ENCODE assay signal across 8 cellular contexts in genomic region chr13:76992548-76993001, GRCh38. TPM values are rescaled to one million over a fixed set of nuclear protein-coding genes. Genes with fewer than 3 reads are reported as not detected.
A peak's percentile ranks its signal among the peaks of the same experiment; 100 is the strongest.
DNase-seq lines count a peak whose midpoint lies in the region; ATAC-seq and TF ChIP-seq lines count a peak whose summit lies in the region.

No MANE protein-coding gene starts in this region.

- peak overlapping the region; percentile 96 for H3K4me3 Mint-ChIP-seq in activated CD4-positive, alpha-beta T cell treated with anti-CD3 and anti-CD28 coated beads, Interleukin-2, amount 10 ng/mL, durations not matched to agents 24 days and 14 days

- 1 to 2% methylated on average over 20 of the region's 20 CpGs for WGBS in esophagus, 2 donors

- H3K27ac ChIP-seq in esophagus (ENCODE audit: low read depth in 2 of 2, low read length in 1 of 2): peak overlapping the region; percentile 93 to 96
- H3K27ac ChIP-seq in upper lobe of right lung: peak overlapping the region; percentile 94

- no peak for TF ChIP-seq CTCF in upper lobe of right lung (IDR thresholded peaks at IDR 0.05)

- no peaks in the 10 kb centered on the region for H3K36me3 ChIP-seq in esophagus (ENCODE audit: control insufficient read depth in 2 of 2, insufficient read depth in 2 of 2, low read length in 1 of 2)
- H3K36me3 ChIP-seq in upper lobe of right lung: peaks cover 17% of the 10 kb centered on the region

- H3K27ac Mint-ChIP-seq in activated CD4-positive, alpha-beta T cell treated with anti-CD3 and anti-CD28 coated beads, Interleukin-2, amount 10 ng/mL, durations not matched to agents 24 days and 14 days: peak overlapping the region; percentile 95

- intact Hi-C loops in activated CD4-positive, alpha-beta T cell treated with anti-CD3 and anti-CD28 coated beads, Interleukin-2, amount 10 ng/mL, durations not matched to agents 24 days and 14 days (cut with micrococcal nuclease): loop anchor here (1.0 to 2.0 kb wide), 4 partner anchors 9 to 337 kb away; partner anchors contain the start of gene FBXL3
- intact Hi-C loops in upper lobe of right lung (cut with DNase I): no loop called here

- H3K9me3 ChIP-seq in esophagus (ENCODE audit: control insufficient read depth in 2 of 2, insufficient read depth in 1 of 2, low read depth in 1 of 2, low read length in 1 of 2) (no peaks in the 10 kb centered on the region), upper lobe of right lung (no peaks in the 10 kb centered on the region)

- peaks cover 2% of the 10 kb centered on the region for H3K27me3 Mint-ChIP-seq in activated CD4-positive, alpha-beta T cell treated with anti-CD3 and anti-CD28 coated beads, Interleukin-2, amount 10 ng/mL, durations not matched to agents 24 days and 14 days

- H3K27me3 ChIP-seq in esophagus (ENCODE audit: control insufficient read depth in 1 of 2, insufficient read depth in 2 of 2, low read length in 2 of 2) (no peaks in the 10 kb centered on the region), upper lobe of right lung (no peaks in the 10 kb centered on the region)

- no peaks in the 10 kb centered on the region for H3K9me3 Mint-ChIP-seq in activated CD4-positive, alpha-beta T cell treated with anti-CD3 and anti-CD28 coated beads, Interleukin-2, amount 10 ng/mL, durations not matched to agents 24 days and 14 days

- in situ Hi-C loops in G401 (cut with HindIII; ENCODE audit: low sequenced_read_pairs): no loop called here

- H3K4me1 Mint-ChIP-seq in activated CD4-positive, alpha-beta T cell treated with anti-CD3 and anti-CD28 coated beads, Interleukin-2, amount 10 ng/mL, durations not matched to agents 24 days and 14 days: peaks cover 25% of the 10 kb centered on the region

- H3K4me1 ChIP-seq in esophagus (ENCODE audit: control insufficient read depth in 2 of 2, insufficient read depth in 2 of 2, low read length in 1 of 2) (peaks cover 0 to 6% of the 10 kb centered on the region in 2 donors), upper lobe of right lung (peaks cover 22% of the 10 kb centered on the region)

- peak; percentile 13 for ATAC-seq in HG03354 (IDR thresholded peaks at IDR 0.05; ENCODE audit: poor library complexity, severe bottlenecking, unreplicated experiment)
- peak; percentile 2 for ATAC-seq in upper lobe of right lung
- no peak for ATAC-seq in HG03565 (IDR thresholded peaks at IDR 0.05; ENCODE audit: unreplicated experiment)

- peaks cover 17% of the 10 kb centered on the region for H3K36me3 Mint-ChIP-seq in activated CD4-positive, alpha-beta T cell treated with anti-CD3 and anti-CD28 coated beads, Interleukin-2, amount 10 ng/mL, durations not matched to agents 24 days and 14 days (ENCODE audit: low read depth)

- H3K4me3 ChIP-seq in esophagus (ENCODE audit: low read depth in 1 of 2, low read length in 2 of 2) (peak overlapping the region; percentile 56 to 91), upper lobe of right lung (peak overlapping the region; percentile 59)

- peak; percentile 66 for DNase-seq in G401 (ENCODE audit: low spot score)
- peak; percentile 76 for DNase-seq in activated CD4-positive, alpha-beta T cell treated with anti-CD3 and anti-CD28 coated beads, Interleukin-2, amount 10 ng/mL, durations not matched to agents 24 days and 14 days
- DNase-seq in myocyte (ENCODE audit: low read depth): peak; percentile 56
- peak; percentile 69 for DNase-seq in upper lobe of right lung
- no peak for DNase-seq in NCI-H2171 (lab: John Stamatoyannopoulos, UW)

RNA-seq across cellular contexts. Expression of gene CLN5, which starts 0.7 kb away (rescaled TPM):
- 13.0 and 19.5 TPM in 2 replicates for total RNA-seq in G401 (2014; rRNA removed; shearing (Covaris generic))
- 15.6 and 15.7 TPM in 2 replicates for total RNA-seq in activated CD4-positive, alpha-beta T cell treated with anti-CD3 and anti-CD28 coated beads, Interleukin-2, amount 10 ng/mL, durations not matched to agents 24 days and 14 days
- polyA plus RNA-seq in esophagus: 1 to 10 TPM; 6.1 to 7.4 TPM
- total RNA-seq in myocyte (25.7 and 27.0 TPM in 2 replicates), upper lobe of right lung (41.8 TPM)
- 25.8 TPM for polyA plus RNA-seq in myocyte (2012)

RNA-seq across cellular contexts. Expression of gene FBXL3, which starts 34.4 kb away (rescaled TPM):
- 18.5 and 21.8 TPM in 2 replicates for total RNA-seq in G401 (2014; rRNA removed; shearing (Covaris generic))
- 36.0 and 41.6 TPM in 2 replicates for total RNA-seq in activated CD4-positive, alpha-beta T cell treated with anti-CD3 and anti-CD28 coated beads, Interleukin-2, amount 10 ng/mL, durations not matched to agents 24 days and 14 days
- polyA plus RNA-seq in esophagus: 10 to 100 TPM; 11.5 to 17.9 TPM
- total RNA-seq in myocyte: 36.3 and 46.5 TPM in 2 replicates
- polyA plus RNA-seq in myocyte (2012): 14.0 TPM
- total RNA-seq in upper lobe of right lung: 49.4 TPM

RNA-seq across cellular contexts. Expression of gene ACOD1, which starts 44.3 kb away (rescaled TPM):
- total RNA-seq in G401 (2014; rRNA removed; shearing (Covaris generic)): not detected in 2 replicates
- not detected in 2 replicates for total RNA-seq in activated CD4-positive, alpha-beta T cell treated with anti-CD3 and anti-CD28 coated beads, Interleukin-2, amount 10 ng/mL, durations not matched to agents 24 days and 14 days
- polyA plus RNA-seq in esophagus: not detected
- not detected in 2 replicates for total RNA-seq in myocyte
- polyA plus RNA-seq in myocyte (2012): not detected
- not detected for total RNA-seq in upper lobe of right lung
